ENCODE assay signal across 16 cellular contexts in the genomic region with DNA sequence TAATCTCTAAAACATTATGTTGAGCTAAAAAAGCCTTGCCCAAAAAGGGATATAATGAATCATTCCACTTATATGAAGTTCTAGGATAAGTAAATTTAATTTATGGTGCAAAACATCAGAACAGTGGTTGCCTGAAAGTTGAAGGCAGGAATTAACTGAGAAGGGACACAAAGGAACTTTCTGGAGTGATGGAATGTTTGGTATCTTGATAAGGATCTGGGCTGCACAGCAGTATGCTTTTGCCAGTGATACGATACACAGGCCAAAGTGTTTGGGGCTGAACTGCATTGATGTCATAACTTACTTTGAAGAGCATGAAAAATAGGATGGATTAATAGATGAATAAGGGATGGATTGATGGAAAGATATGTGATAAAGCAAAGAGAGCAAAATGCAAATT.
DNase-seq lines count a peak whose midpoint lies in the region; ATAC-seq and TF ChIP-seq lines count a peak whose summit lies in the region.
"Had no signal": no experiment of that assay in that cellular context is flagged by ENCODE, and none has a peak within 500 bp of the region (broad histone marks: within the 10 kb centered on the region; RNA-seq: fewer than 3 reads in every experiment).

No MANE protein-coding gene starts in this region.

- peaks cover 9% of the 10 kb centered on the region for H3K27me3 Mint-ChIP-seq in activated CD4-positive, alpha-beta memory T cell treated with anti-CD3 and anti-CD28 coated beads, Interleukin-2, amount 10 ng/mL, durations not matched to agents 7 days and 5 days

- H3K9me3 Mint-ChIP-seq in activated CD4-positive, alpha-beta memory T cell treated with anti-CD3 and anti-CD28 coated beads, Interleukin-2, amount 10 ng/mL, durations not matched to agents 7 days and 5 days: no peaks in the 10 kb centered on the region

- ATAC-seq in GM19455 (IDR thresholded peaks at IDR 0.05; ENCODE audit: unreplicated experiment) (no peak), foreskin keratinocyte (no peak)

- H3K4me3 Mint-ChIP-seq in activated CD4-positive, alpha-beta memory T cell treated with anti-CD3 and anti-CD28 coated beads, Interleukin-2, amount 10 ng/mL, durations not matched to agents 7 days and 5 days: no peak overlapping the region

- no peaks in the 10 kb centered on the region for H3K9me3 ChIP-seq in testis
- H3K9me3 ChIP-seq: BLaER1 treated with 17β-estradiol and CSF1 and Interleukin-3, amounts not matched to agents 10 nM and 100 nM; HAP-1; SJCRH30 had no signal

- H3K27me3 ChIP-seq in testis (no peaks in the 10 kb centered on the region), foreskin keratinocyte (peaks cover 36% of the 10 kb centered on the region)
- H3K27me3 ChIP-seq: BLaER1 treated with 17β-estradiol and CSF1 and Interleukin-3, amounts not matched to agents 10 nM and 100 nM; SJCRH30 had no signal

- WGBS in testis, 2 donors: 58 to 72% methylated on average over 1 of the region's 1 CpG

- no peak overlapping the region for H3K4me3 ChIP-seq in LNCaP clone FGC (ENCODE audit: low read depth, low read length)
- H3K4me3 ChIP-seq in astrocyte of the spinal cord (ENCODE audit: low read depth, low read length): no peak overlapping the region
- H3K4me3 ChIP-seq in testis: no peak overlapping the region
- H3K4me3 ChIP-seq: BLaER1 treated with 17β-estradiol and CSF1 and Interleukin-3, amounts not matched to agents 10 nM and 100 nM; GM12878; HAP-1; SJCRH30 had no signal

- H3K4me1 ChIP-seq in testis (no peaks in the 10 kb centered on the region), foreskin keratinocyte (no peaks in the 10 kb centered on the region)
- H3K4me1 ChIP-seq: HAP-1, SJCRH30 had no signal

- no peak overlapping the region for H3K27ac Mint-ChIP-seq in activated CD4-positive, alpha-beta memory T cell treated with anti-CD3 and anti-CD28 coated beads, Interleukin-2, amount 10 ng/mL, durations not matched to agents 7 days and 5 days

- TF ChIP-seq POLR2A in testis (IDR thresholded peaks at IDR 0.05): no peak

- no peaks in the 10 kb centered on the region for H3K36me3 Mint-ChIP-seq in activated CD4-positive, alpha-beta memory T cell treated with anti-CD3 and anti-CD28 coated beads, Interleukin-2, amount 10 ng/mL, durations not matched to agents 7 days and 5 days (ENCODE audit: low read depth)

- intact Hi-C loops in testis (cut with DNase I; ENCODE audit: low total_unique reads): no loop called here

- in situ Hi-C loops in astrocyte of the spinal cord (cut with HindIII; ENCODE audit: low sequenced_read_pairs): no loop called here

- H3K27ac ChIP-seq in testis (no peak overlapping the region), foreskin keratinocyte (no peak overlapping the region)
- H3K27ac ChIP-seq: BLaER1 treated with 17β-estradiol and CSF1 and Interleukin-3, amounts not matched to agents 10 nM and 100 nM; SJCRH30 had no signal

- DNase-seq in LNCaP clone FGC (ENCODE audit: low read depth): peak; percentile 30
- peak; percentile 12 for DNase-seq in astrocyte of the spinal cord (ENCODE audit: low read depth, low spot score)
- peak; percentile 19 to 23 for DNase-seq in lung microvascular endothelial cell (ENCODE audit: low read depth in 2 of 2)
- no peak for DNase-seq in activated CD4-positive, alpha-beta memory T cell treated with anti-CD3 and anti-CD28 coated beads, Interleukin-2, amount 10 ng/mL, durations not matched to agents 7 days and 5 days
- no peak for DNase-seq in testis
- DNase-seq in foreskin keratinocyte: no peak
- DNase-seq: IMR-90, NCI-H1436 treated with DMSO at 0.1 percent for 48 hours, NCI-H2081, NCI-H2227 treated with DMSO at 0.1 percent for 48 hours, NCI-H526 treated with DMSO at 0.1 percent for 48 hours, SJCRH30 had no signal

- no peaks in the 10 kb centered on the region for H3K36me3 ChIP-seq in testis (ENCODE audit: low read depth, missing control alignments)
- H3K36me3 ChIP-seq: BLaER1 treated with 17β-estradiol and CSF1 and Interleukin-3, amounts not matched to agents 10 nM and 100 nM; HAP-1; SJCRH30 had no signal

- CTCF ChIA-PET in activated CD4-positive, alpha-beta memory T cell treated with anti-CD3 and anti-CD28 coated beads, Interleukin-2, amount 10 ng/mL, durations not matched to agents 7 days and 5 days (lab: Charles Lee): no interaction called here

- POLR2A ChIA-PET in activated CD4-positive, alpha-beta memory T cell treated with anti-CD3 and anti-CD28 coated beads, Interleukin-2, amount 10 ng/mL, durations not matched to agents 7 days and 5 days (lab: Charles Lee): no interaction called here

- H3K4me1 Mint-ChIP-seq in activated CD4-positive, alpha-beta memory T cell treated with anti-CD3 and anti-CD28 coated beads, Interleukin-2, amount 10 ng/mL, durations not matched to agents 7 days and 5 days: no peaks in the 10 kb centered on the region

- TF ChIP-seq CTCF in LNCaP clone FGC (IDR thresholded peaks at IDR 0.05; ENCODE audit: control insufficient read depth, extremely low read depth, insufficient read depth) (no peak), astrocyte of the spinal cord (IDR thresholded peaks at IDR 0.05; ENCODE audit: low read depth, low read length) (no peak), testis (IDR thresholded peaks at IDR 0.05) (no peak), foreskin keratinocyte (conservative IDR thresholded peaks at IDR 0.05) (no peak)

Comparison
In these comparisons a context has a peak if more than half of its experiments do, and no peak if none do; other contexts are left out.
1. DNase-seq: peak in LNCaP clone FGC (single experiment), astrocyte of the spinal cord (single experiment) and lung microvascular endothelial cell (2 of 2); none in activated CD4-positive, alpha-beta memory T cell treated with anti-CD3 and anti-CD28 coated beads, Interleukin-2, amount 10 ng/mL, durations not matched to agents 7 days and 5 days (single experiment), testis (single experiment) and foreskin keratinocyte (0 of 2).